ENCODE assay signal across 29 cellular contexts in the genomic region with DNA sequence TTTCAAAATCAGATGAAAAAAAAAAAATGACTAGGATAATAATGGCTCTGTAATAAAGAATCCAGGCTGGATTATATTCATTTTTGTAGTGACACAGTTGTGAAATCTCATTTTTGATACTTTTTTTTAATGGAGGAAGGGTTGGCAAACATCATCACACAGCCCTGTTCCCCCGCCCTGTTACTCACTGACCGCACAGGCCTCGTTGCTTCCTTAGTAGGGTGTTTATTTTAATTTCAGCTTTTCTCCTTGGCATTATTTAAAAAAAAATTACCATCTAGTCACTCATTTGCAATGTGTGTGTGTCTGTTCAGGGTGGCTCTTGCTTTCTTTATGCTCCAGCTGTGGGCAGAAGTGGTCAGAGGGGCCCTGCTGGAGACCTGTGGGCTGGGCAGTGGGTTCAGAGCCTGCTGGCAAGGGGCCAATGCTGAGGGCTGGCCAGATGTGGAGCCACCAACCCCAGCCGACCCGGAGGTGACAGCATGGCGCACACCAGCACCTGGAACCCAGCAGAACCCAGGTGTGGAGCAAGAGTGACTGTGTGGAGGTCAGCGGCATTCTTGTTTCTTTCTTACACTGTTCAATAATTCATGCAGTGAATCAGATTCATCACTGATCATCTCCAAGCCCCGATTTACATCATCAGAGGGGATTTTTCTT.
"Had no signal": no experiment of that assay in that cellular context is flagged by ENCODE, and none has a peak within 500 bp of the region (broad histone marks: within the 10 kb centered on the region; RNA-seq: fewer than 3 reads in every experiment).

No MANE protein-coding gene starts in this region.

- H3K27me3 ChIP-seq: ascending aorta, cardiac muscle cell, colonic mucosa, esophagus squamous epithelium, gastroesophageal sphincter, neutrophil, pancreas, right atrium auricular region, tibial nerve had no signal

- ATAC-seq: activated CD8-positive, alpha-beta T cell treated with anti-CD3 and anti-CD28 coated beads for 36 hours; gastroesophageal sphincter; left colon; pancreas; stimulated activated naive B cell treated with anti-CD40 and anti-IgM and Interleukin-4, amounts not matched to agents 10 μg/mL and 1 μg/mL and 100 μg/mL, for 72 hours had no signal

- H3K4me3 ChIP-seq: ascending aorta, cardiac muscle cell, colonic mucosa, esophagus squamous epithelium, gastroesophageal sphincter, pancreas, psoas muscle, right atrium auricular region, stomach, tibial nerve had no signal

- H3K36me3 Mint-ChIP-seq: activated naive CD8-positive, alpha-beta T cell treated with anti-CD3 and anti-CD28 coated beads for 36 hours; brain; mesothelial cell of epicardium; naive B cell; stimulated activated naive B cell treated with anti-CD40 and anti-IgM and Interleukin-4, amounts not matched to agents 10 μg/mL and 1 μg/mL and 100 μg/mL, for 72 hours had no signal

- DNase-seq: activated B cell treated with CpG ODN at 0.5 μM for 24 hours; activated CD4-positive, alpha-beta T cell treated with anti-CD3 and anti-CD28 coated beads, Interleukin-2, amount 50 U/mL, for 1 hour; activated CD8-positive, alpha-beta T cell treated with anti-CD3 and anti-CD28 coated beads for 36 hours; activated effector memory CD4-positive, alpha-beta T cell treated with anti-CD3 and anti-CD28 coated beads, Interleukin-2, amount 50 U/mL, for 16 hours; activated naive CD4-positive, alpha-beta T cell treated with anti-CD3 and anti-CD28 coated beads for 36 hours; activated naive CD8-positive, alpha-beta T cell treated with anti-CD3 and anti-CD28 coated beads for 36 hours; cerebellar nuclear complex; colonic mucosa; effector CD8-positive, alpha-beta T cell; esophagus squamous epithelium; left colon; naive B cell; pancreas; psoas muscle; stimulated activated CD4-positive, alpha-beta T cell treated with anti-CD3 and anti-CD28 coated beads, Interleukin-15, amount 100 ng/mL, for 24 hours; stimulated activated CD4-positive, alpha-beta T cell treated with anti-CD3 and anti-CD28 coated beads, Interleukin-2, amount 100 ng/mL, for 24 hours; stimulated activated naive B cell treated with anti-CD40 and anti-IgM and Interleukin-4, amounts not matched to agents 10 μg/mL and 1 μg/mL and 100 μg/mL, for 72 hours; stomach had no signal

- H3K4me1 Mint-ChIP-seq: activated B cell treated with CpG ODN at 0.5 μM for 24 hours; naive B cell; stimulated activated naive B cell treated with anti-CD40 and anti-IgM and Interleukin-4, amounts not matched to agents 10 μg/mL and 1 μg/mL and 100 μg/mL, for 72 hours had no signal

- H3K27ac Mint-ChIP-seq: activated B cell treated with CpG ODN at 0.5 μM for 24 hours; activated CD8-positive, alpha-beta T cell treated with anti-CD3 and anti-CD28 coated beads for 36 hours; activated naive CD4-positive, alpha-beta T cell treated with anti-CD3 and anti-CD28 coated beads for 36 hours; activated naive CD8-positive, alpha-beta T cell treated with anti-CD3 and anti-CD28 coated beads for 36 hours; mesothelial cell of epicardium; naive B cell; nephron progenitor cell; stimulated activated naive B cell treated with anti-CD40 and anti-IgM and Interleukin-4, amounts not matched to agents 10 μg/mL and 1 μg/mL and 100 μg/mL, for 72 hours; T-helper 2 cell treated with Interferon-gamma antibody and Interleukin-4, amounts not matched to agents 5 μg/mL and 100 μg/mL, for 36 hours had no signal

- H3K4me1 ChIP-seq: ascending aorta, colonic mucosa, gastroesophageal sphincter, pancreas, psoas muscle, tibial nerve had no signal

- H3K36me3 ChIP-seq: ascending aorta, cardiac muscle cell, colonic mucosa, esophagus squamous epithelium, gastroesophageal sphincter, neutrophil, pancreas, right atrium auricular region, stomach, tibial nerve had no signal

- H3K9me3 Mint-ChIP-seq: activated B cell treated with CpG ODN at 0.5 μM for 24 hours; activated naive CD4-positive, alpha-beta T cell treated with anti-CD3 and anti-CD28 coated beads for 36 hours; activated naive CD8-positive, alpha-beta T cell treated with anti-CD3 and anti-CD28 coated beads for 36 hours; nephron progenitor cell; stimulated activated naive B cell treated with anti-CD40 and anti-IgM and Interleukin-4, amounts not matched to agents 10 μg/mL and 1 μg/mL and 100 μg/mL, for 72 hours; T-helper 2 cell treated with Interferon-gamma antibody and Interleukin-4, amounts not matched to agents 5 μg/mL and 100 μg/mL, for 36 hours had no signal

- H3K9me3 ChIP-seq: ascending aorta, colonic mucosa, esophagus squamous epithelium, gastroesophageal sphincter, neutrophil, pancreas, psoas muscle, right atrium auricular region, stomach, tibial nerve had no signal

- H3K27ac ChIP-seq: ascending aorta, cardiac muscle cell, colonic mucosa, epithelial cell of prostate, gastroesophageal sphincter, neutrophil, pancreas, psoas muscle, right atrium auricular region, tibial nerve had no signal

- H3K27me3 Mint-ChIP-seq: brain had no signal

- H3K4me3 Mint-ChIP-seq: activated B cell treated with CpG ODN at 0.5 μM for 24 hours; activated CD8-positive, alpha-beta T cell treated with anti-CD3 and anti-CD28 coated beads for 36 hours; activated naive CD4-positive, alpha-beta T cell treated with anti-CD3 and anti-CD28 coated beads for 36 hours; activated naive CD8-positive, alpha-beta T cell treated with anti-CD3 and anti-CD28 coated beads for 36 hours; mesothelial cell of epicardium; naive B cell; nephron progenitor cell; stimulated activated naive B cell treated with anti-CD40 and anti-IgM and Interleukin-4, amounts not matched to agents 10 μg/mL and 1 μg/mL and 100 μg/mL, for 72 hours; T-helper 2 cell treated with Interferon-gamma antibody and Interleukin-4, amounts not matched to agents 5 μg/mL and 100 μg/mL, for 36 hours had no signal
